Comparison of ENCODE assay signal across 1 cellular context in genomic region chr19:7516878-7517277, GRCh38.
TF ChIP-seq lines count a peak whose summit lies in the region.

No MANE protein-coding gene starts in this region.

TF ChIP-seq in SK-N-SH, 30 proteins besides CTCF, POLR2A, EP300 and RAD21:
- TF ChIP-seq CHD2 (IDR thresholded peaks at IDR 0.05; ENCODE audit: low read length, partially characterized antibody) (no peak), PBX3 (IDR thresholded peaks at IDR 0.05) (no peak), NFIC (IDR thresholded peaks at IDR 0.05; ENCODE audit: borderline replicate concordance) (no peak), NRF1 (IDR thresholded peaks at IDR 0.05; ENCODE audit: low read depth, low read length) (no peak), ELF1 (IDR thresholded peaks at IDR 0.05) (no peak), SMC3 (IDR thresholded peaks at IDR 0.05; ENCODE audit: low read depth, low read length) (no peak), YY1 (IDR thresholded peaks at IDR 0.05; ENCODE audit: low read depth) (no peak), RCOR1 (IDR thresholded peaks at IDR 0.05; ENCODE audit: low read length) (no peak), MEF2A (IDR thresholded peaks at IDR 0.05; ENCODE audit: borderline replicate concordance, low read depth) (no peak), RXRA (IDR thresholded peaks at IDR 0.05; ENCODE audit: borderline replicate concordance, low read depth) (no peak), MXI1 (IDR thresholded peaks at IDR 0.05; ENCODE audit: low read depth, low read length) (no peak), MAX (IDR thresholded peaks at IDR 0.05; ENCODE audit: low read depth) (no peak), SIN3A (IDR thresholded peaks at IDR 0.05; ENCODE audit: borderline replicate concordance, low read depth, low read length) (no peak), JUND (IDR thresholded peaks at IDR 0.05) (no peak), TAF1 (IDR thresholded peaks at IDR 0.05; ENCODE audit: borderline replicate concordance, low read depth, low read length) (no peak), REST (IDR thresholded peaks at IDR 0.05; ENCODE audit: low read depth, low read length) (no peak)
- TF ChIP-seq, protein P1, sequence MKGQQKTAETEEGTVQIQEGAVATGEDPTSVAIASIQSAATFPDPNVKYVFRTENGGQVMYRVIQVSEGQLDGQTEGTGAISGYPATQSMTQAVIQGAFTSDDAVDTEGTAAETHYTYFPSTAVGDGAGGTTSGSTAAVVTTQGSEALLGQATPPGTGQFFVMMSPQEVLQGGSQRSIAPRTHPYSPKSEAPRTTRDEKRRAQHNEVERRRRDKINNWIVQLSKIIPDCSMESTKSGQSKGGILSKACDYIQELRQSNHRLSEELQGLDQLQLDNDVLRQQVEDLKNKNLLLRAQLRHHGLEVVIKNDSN (IDR thresholded peaks at IDR 0.05; ENCODE audit: borderline replicate concordance, low read depth): no peak
